In the genomic region with DNA sequence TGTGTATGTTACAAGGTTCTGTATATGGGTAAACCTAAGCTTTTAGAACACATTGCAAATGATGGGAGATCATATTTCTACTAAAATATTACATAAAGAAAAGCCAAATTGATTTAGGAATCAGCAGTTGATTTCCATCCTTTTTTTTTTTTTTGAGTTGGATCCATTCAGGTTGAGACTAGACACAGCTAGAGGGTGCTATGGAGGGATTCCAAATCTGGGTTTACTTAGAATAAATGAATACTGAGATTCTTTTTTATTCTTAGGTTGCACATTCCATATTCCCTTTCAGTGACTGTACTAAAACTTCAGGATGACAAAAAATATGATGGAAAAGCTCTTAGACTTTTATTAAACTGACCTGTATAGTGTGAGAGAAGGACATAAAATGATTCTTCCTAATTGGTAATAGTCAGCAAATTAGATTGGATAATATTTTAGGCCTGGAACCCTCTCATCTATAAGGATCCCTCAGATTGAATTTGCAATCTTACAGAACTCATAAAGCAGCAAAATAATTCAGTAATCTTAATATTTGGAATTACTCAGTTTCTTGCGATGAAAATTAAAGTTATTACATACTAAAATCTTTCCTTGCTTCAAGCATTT, we compare ENCODE assay signal across 1 cellular context.
TF ChIP-seq lines count a peak whose summit lies in the region.

No MANE protein-coding gene starts in this region.

TF ChIP-seq in GM12891, 5 proteins besides CTCF, POLR2A, EP300 and RAD21 (continued from another document):
- TF ChIP-seq POLR2AphosphoS5 (IDR thresholded peaks at IDR 0.05; ENCODE audit: low read depth, low read length) (no peak), PAX5 (IDR thresholded peaks at IDR 0.05; ENCODE audit: insufficient read depth, low read length, severe bottlenecking) (no peak), SPI1 (IDR thresholded peaks at IDR 0.05; ENCODE audit: low read depth, low read length) (no peak)
TF ChIP-seq in GM12891: peak in this region for 0.
